In the genomic region with DNA sequence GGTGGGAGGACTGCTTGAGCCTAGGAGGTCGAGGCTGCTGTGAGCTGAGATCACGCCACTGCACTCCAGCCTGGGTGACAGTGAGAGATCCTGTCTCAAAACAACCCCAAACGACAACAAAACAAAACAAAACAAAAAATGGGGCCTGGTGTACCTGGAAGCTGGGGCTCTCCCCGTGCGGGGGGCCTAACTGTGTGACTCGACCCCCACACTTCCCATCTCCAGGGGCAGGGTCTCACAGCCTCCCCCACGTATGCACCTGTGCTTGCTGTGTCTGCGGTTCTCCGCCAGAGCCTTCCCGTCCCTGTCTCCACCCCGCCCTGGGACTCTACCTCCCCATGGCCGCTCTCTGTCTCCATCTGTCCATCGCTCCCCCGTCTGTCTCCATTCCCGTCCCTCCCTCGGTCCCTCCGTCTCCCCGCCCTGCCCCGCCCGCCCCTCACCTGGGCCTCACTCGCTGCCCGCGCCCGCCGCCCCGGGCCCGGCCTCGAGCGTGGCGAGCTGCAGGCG, we compare ENCODE assay signal across 8 cellular contexts. TPM values are rescaled to one million over a fixed set of nuclear protein-coding genes. Genes with fewer than 3 reads are reported as not detected.
A peak's percentile ranks its signal among the peaks of the same experiment; 100 is the strongest.
DNase-seq lines count a peak whose midpoint lies in the region; ATAC-seq lines count a peak whose summit lies in the region.

No MANE protein-coding gene starts in this region.

- peaks cover 27% of the 10 kb centered on the region for H3K79me2 ChIP-seq in trophoblast cell (ENCODE audit: control insufficient read depth, insufficient read depth, low read length, poor library complexity)

- peaks cover 12% of the 10 kb centered on the region; the same call in 1 of the 2 replicates for H3K4me1 ChIP-seq in ES-I3 (ENCODE audit: insufficient read depth, low read length)
- H3K4me1 ChIP-seq in duodenal mucosa (ENCODE audit: control insufficient read depth in 1 of 2, insufficient read depth in 2 of 2, low read length in 2 of 2): peaks cover 28 to 31% of the 10 kb centered on the region in 2 donors
- H3K4me1 ChIP-seq in trophoblast cell (ENCODE audit: control insufficient read depth in 1 of 2, insufficient read depth in 2 of 2, low read length in 2 of 2): peaks cover 31% of the 10 kb centered on the region in 2 experiments

- no CpG with 5 or more reads among the region's 31 CpGs for WGBS in trophoblast cell (ENCODE audit: extremely low coverage, insufficient coverage, insufficient read length)

- peaks cover 16% of the 10 kb centered on the region for H3K79me1 ChIP-seq in trophoblast cell (ENCODE audit: low read length)

- H4K91ac ChIP-seq in trophoblast cell (ENCODE audit: low read depth, low read length): peak overlapping the region; percentile 2

- H2BK120ac ChIP-seq in trophoblast cell (ENCODE audit: insufficient read depth, low read length, poor library complexity): no peak overlapping the region

- H2AFZ ChIP-seq in trophoblast cell (ENCODE audit: insufficient read depth, low read length, poor library complexity): peak overlapping the region; percentile 89

- peak overlapping the region; percentile 44 for H3K9ac ChIP-seq in ES-I3 (ENCODE audit: low read depth, low read length)
- H3K9ac ChIP-seq in duodenal mucosa (ENCODE audit: low read depth in 1 of 2, low read length in 2 of 2): peak overlapping the region; percentile 48 to 83
- no peak overlapping the region for H3K9ac ChIP-seq in trophoblast cell (ENCODE audit: low read length)

- DNase-seq in NCI-H2171 treated with DMSO at 0.1 percent for 48 hours (lab: John Stamatoyannopoulos, UW) (peak; percentile 67), trophoblast cell (peak in 1 of 2 donors; percentile 24), iPS-NIHi11 (ENCODE audit: low spot score) (no peak)

- H3K36me3 ChIP-seq in ES-I3 (ENCODE audit: insufficient read depth, low read length) (peaks cover 8% of the 10 kb centered on the region), duodenal mucosa (ENCODE audit: control insufficient read depth in 1 of 2, insufficient read depth in 2 of 2, low read length in 2 of 2) (peaks cover 14 to 15% of the 10 kb centered on the region in 2 donors), trophoblast cell (ENCODE audit: control insufficient read depth in 1 of 2, insufficient read depth in 2 of 2, low read length in 2 of 2) (peaks cover 19 to 21% of the 10 kb centered on the region in 2 experiments)

- H3K4ac ChIP-seq in trophoblast cell (ENCODE audit: low read depth, low read length): peak overlapping the region; percentile 13

- no peaks in the 10 kb centered on the region for H3K27me3 ChIP-seq in duodenal mucosa (ENCODE audit: control insufficient read depth in 1 of 2, insufficient read depth in 2 of 2, low read length in 2 of 2)
- no peaks in the 10 kb centered on the region for H3K27me3 ChIP-seq in trophoblast cell (ENCODE audit: insufficient read depth, low read length)

- H4K8ac ChIP-seq in trophoblast cell (ENCODE audit: low read depth, low read length): peak overlapping the region; percentile 74

- no peak for ATAC-seq in GM19467 (IDR thresholded peaks at IDR 0.05; ENCODE audit: unreplicated experiment)
- no peak for ATAC-seq in GM18502 (IDR thresholded peaks at IDR 0.05; ENCODE audit: poor library complexity, unreplicated experiment)
- ATAC-seq in activated CD4-positive, CD25-positive, alpha-beta regulatory T cell treated with anti-CD3 and anti-CD28 coated beads, Interleukin-2, amount 50 U/mL, for 24 hours: no peak

- no peak overlapping the region for H3K23ac ChIP-seq in trophoblast cell (ENCODE audit: low read length)

- H4K12ac ChIP-seq in trophoblast cell (ENCODE audit: low read depth, low read length): peak overlapping the region; percentile 4

- H3K27ac ChIP-seq in duodenal mucosa (ENCODE audit: low read depth, low read length) (no peak overlapping the region), trophoblast cell (ENCODE audit: low read depth, low read length) (peak overlapping the region; percentile 23)

- H2AK5ac ChIP-seq in trophoblast cell (ENCODE audit: low read length): peak overlapping the region; percentile 22

- peak overlapping the region; percentile 67 for H2BK12ac ChIP-seq in trophoblast cell (ENCODE audit: low read length)

- peak overlapping the region; percentile 88 for H3K14ac ChIP-seq in trophoblast cell (ENCODE audit: low read length)

- H2BK5ac ChIP-seq in trophoblast cell (ENCODE audit: low read depth, low read length, poor library complexity): no peak overlapping the region

- no peaks in the 10 kb centered on the region for H3K9me3 ChIP-seq in ES-I3 (ENCODE audit: control insufficient read depth, insufficient read depth, low read length)
- H3K9me3 ChIP-seq in duodenal mucosa (ENCODE audit: control insufficient read depth in 1 of 2, low read length in 2 of 2): no peaks in the 10 kb centered on the region
- no peaks in the 10 kb centered on the region for H3K9me3 ChIP-seq in trophoblast cell (ENCODE audit: insufficient read depth, low read depth, low read length)

- H3K4me2 ChIP-seq in trophoblast cell (ENCODE audit: low read length): peak overlapping the region; percentile 91

- H3K4me3 ChIP-seq in duodenal mucosa (ENCODE audit: low read depth in 1 of 2, low read length in 2 of 2): peak overlapping the region; percentile 58 to 79
- H3K4me3 ChIP-seq in trophoblast cell (ENCODE audit: low read depth, low read length): peak overlapping the region; percentile 68

- peak overlapping the region; percentile 64 for H3K18ac ChIP-seq in trophoblast cell (ENCODE audit: low read length)

RNA-seq across cellular contexts. Expression of gene TMEM238, which starts 0.8 kb away (rescaled TPM):
- 0.50 and 0.52 TPM in 2 replicates for polyA plus RNA-seq in trophoblast cell (2013)

RNA-seq across cellular contexts. Expression of gene RPL28, which starts 2.4 kb away (rescaled TPM):
- 2,317 and 2,363 TPM in 2 replicates for polyA plus RNA-seq in trophoblast cell (2013)

RNA-seq across cellular contexts. Expression of gene TMEM190, which starts 6.7 kb away (rescaled TPM):
- polyA plus RNA-seq in trophoblast cell (2013): 0.15 and 0.18 TPM in 2 replicates

RNA-seq across cellular contexts. Expression of gene IL11, which starts 13.1 kb away (rescaled TPM):
- polyA plus RNA-seq in trophoblast cell (2013): 14.7 and 15.0 TPM in 2 replicates

RNA-seq across cellular contexts. Expression of gene GARIN5B, which starts 20.3 kb away (rescaled TPM):
- 0.04 and 0.06 TPM in 2 replicates for polyA plus RNA-seq in trophoblast cell (2013)
